Comparison of ENCODE assay signal across 1 cellular context in genomic region chr20:33686008-33686983, GRCh38.
TF ChIP-seq lines count a peak whose summit lies in the region.

TSS of gene E2F1 (minus strand) at chr20:33686385. CDS start at chr20:33686264, 121 bp downstream.

TF ChIP-seq in HepG2, 621 proteins besides CTCF, POLR2A, EP300 and RAD21 (continued from another document and continues in another):
- TF ChIP-seq DRAP1 (CRISPR knock-in tag; IDR thresholded peaks at IDR 0.05): peak; percentile 89
- TF ChIP-seq STAT6 (CRISPR knock-in tag; IDR thresholded peaks at IDR 0.05; ENCODE audit: borderline replicate concordance): peak; percentile 53; the same call in 1 of the 2 replicates
- peak; percentile 79 for TF ChIP-seq GATAD1 (CRISPR knock-in tag; IDR thresholded peaks at IDR 0.05)
- TF ChIP-seq HMG20A (CRISPR knock-in tag; IDR thresholded peaks at IDR 0.05; ENCODE audit: borderline replicate concordance): no peak
- TF ChIP-seq SAFB2 (CRISPR knock-in tag; IDR thresholded peaks at IDR 0.05; ENCODE audit: borderline replicate concordance, low read depth): no peak; the same call in 1 of the 2 replicates
- no peak for TF ChIP-seq TIGD3 (CRISPR knock-in tag; IDR thresholded peaks at IDR 0.05; ENCODE audit: borderline replicate concordance)
- no peak for TF ChIP-seq ZNF577 (CRISPR knock-in tag; IDR thresholded peaks at IDR 0.05; ENCODE audit: borderline replicate concordance, low read depth)
- TF ChIP-seq KMT2A (CRISPR knock-in tag; IDR thresholded peaks at IDR 0.05): peak; percentile 73
- no peak for TF ChIP-seq KDM6A (CRISPR knock-in tag; IDR thresholded peaks at IDR 0.05; ENCODE audit: low read depth)
- peak; percentile 63; the same call in 1 of the 2 replicates for TF ChIP-seq MTF1 (CRISPR knock-in tag; IDR thresholded peaks at IDR 0.05)
- TF ChIP-seq NBN (conservative IDR thresholded peaks at IDR 0.05): no peak
- peak; percentile 88 for TF ChIP-seq YEATS2 (CRISPR knock-in tag; IDR thresholded peaks at IDR 0.05; ENCODE audit: borderline replicate concordance)
- TF ChIP-seq ZNF317 (CRISPR knock-in tag; IDR thresholded peaks at IDR 0.05): peak; percentile 20; the same call in 1 of the 2 replicates
- peak; percentile 50; the same call in 1 of the 2 replicates for TF ChIP-seq ZNF598 (CRISPR knock-in tag; IDR thresholded peaks at IDR 0.05; ENCODE audit: borderline replicate concordance)
- TF ChIP-seq BCLAF1 (IDR thresholded peaks at IDR 0.05): no peak
- no peak for TF ChIP-seq ELK4 (CRISPR knock-in tag; IDR thresholded peaks at IDR 0.05; ENCODE audit: borderline replicate concordance)
- TF ChIP-seq EED (CRISPR knock-in tag; IDR thresholded peaks at IDR 0.05): peak; percentile 81; the same call in 1 of the 2 replicates
- peak; percentile 56 for TF ChIP-seq PAXIP1 (CRISPR knock-in tag; conservative IDR thresholded peaks at IDR 0.05)
- no peak for TF ChIP-seq THAP8 (CRISPR knock-in tag; IDR thresholded peaks at IDR 0.05; ENCODE audit: borderline replicate concordance)
- peak; percentile 35 for TF ChIP-seq ZMYM3 (CRISPR knock-in tag; IDR thresholded peaks at IDR 0.05)
- peak; percentile 98 for TF ChIP-seq ZNF878 (CRISPR knock-in tag; IDR thresholded peaks at IDR 0.05)
- TF ChIP-seq ZBTB21 (CRISPR knock-in tag; IDR thresholded peaks at IDR 0.05): 0 out of 2 replicates have a peak, but pooled peaks have one; percentile 24
- TF ChIP-seq ZNF747 (CRISPR knock-in tag; IDR thresholded peaks at IDR 0.05; ENCODE audit: borderline replicate concordance): peak; percentile 87; the same call in 1 of the 2 replicates
- no peak for TF ChIP-seq NFE2L2 (IDR thresholded peaks at IDR 0.05; ENCODE audit: low read length)
- no peak for TF ChIP-seq ZNF512B (CRISPR knock-in tag; IDR thresholded peaks at IDR 0.05; ENCODE audit: borderline replicate concordance)
- no peak for TF ChIP-seq ZNF660 (CRISPR knock-in tag; IDR thresholded peaks at IDR 0.05; ENCODE audit: borderline replicate concordance, low read depth)
- no peak for TF ChIP-seq SSRP1 (CRISPR knock-in tag; IDR thresholded peaks at IDR 0.05)
- peak; percentile 82; the same call in 1 of the 2 replicates for TF ChIP-seq RELA (CRISPR knock-in tag; IDR thresholded peaks at IDR 0.05)
- no peak for TF ChIP-seq ZKSCAN1 (IDR thresholded peaks at IDR 0.05; ENCODE audit: low read length)
- peak; percentile 93 for TF ChIP-seq ZNF776 (CRISPR knock-in tag; IDR thresholded peaks at IDR 0.05)
- peak; percentile 91 for TF ChIP-seq ZBTB43 (CRISPR knock-in tag; conservative IDR thresholded peaks at IDR 0.05)
- peak; percentile 60; the same call in 1 of the 2 replicates for TF ChIP-seq ZNF567 (CRISPR knock-in tag; IDR thresholded peaks at IDR 0.05; ENCODE audit: borderline replicate concordance)
- TF ChIP-seq MXI1 (IDR thresholded peaks at IDR 0.05; ENCODE audit: borderline replicate concordance, low read depth, low read length): peak; percentile 86
- TF ChIP-seq ZNF766 (CRISPR knock-in tag; IDR thresholded peaks at IDR 0.05; ENCODE audit: borderline replicate concordance): peak; percentile 83
- TF ChIP-seq RFX1 (IDR thresholded peaks at IDR 0.05): no peak
- no peak for TF ChIP-seq TBL1XR1 (IDR thresholded peaks at IDR 0.05; ENCODE audit: borderline replicate concordance, low read length, partially characterized antibody)
- peak; percentile 99 for TF ChIP-seq ZFP36L1 (CRISPR knock-in tag; IDR thresholded peaks at IDR 0.05)
- no peak for TF ChIP-seq ASH2L (IDR thresholded peaks at IDR 0.05; ENCODE audit: insufficient read length, low read depth, low read length)
- peak; percentile 33; the same call in 1 of the 2 replicates for TF ChIP-seq DMAP1 (CRISPR knock-in tag; IDR thresholded peaks at IDR 0.05)
- TF ChIP-seq ZNF264 (CRISPR knock-in tag; IDR thresholded peaks at IDR 0.05): peak; percentile 58; the same call in 1 of the 2 replicates
- peak; percentile 76; the same call in 1 of the 2 replicates for TF ChIP-seq ZNF761 (CRISPR knock-in tag; conservative IDR thresholded peaks at IDR 0.05)
- peak; percentile 87 for TF ChIP-seq GFI1 (CRISPR knock-in tag; IDR thresholded peaks at IDR 0.05; ENCODE audit: borderline replicate concordance)
- TF ChIP-seq ZMYM4 (CRISPR knock-in tag; IDR thresholded peaks at IDR 0.05): peak; percentile 83
- peak; percentile 85 for TF ChIP-seq ZNF562 (CRISPR knock-in tag; IDR thresholded peaks at IDR 0.05; ENCODE audit: borderline replicate concordance)
- peak; percentile 69 for TF ChIP-seq YY1 (IDR thresholded peaks at IDR 0.05; ENCODE audit: insufficient read depth, insufficient replicate concordance, low read depth, low read length)
- peak; percentile 87 for TF ChIP-seq SIN3B (IDR thresholded peaks at IDR 0.05; ENCODE audit: low read length)
- TF ChIP-seq POLR2G (IDR thresholded peaks at IDR 0.05; ENCODE audit: low read depth, low read length): peak; percentile 26; the same call in 1 of the 2 replicates
- TF ChIP-seq ZNF17 (CRISPR knock-in tag; IDR thresholded peaks at IDR 0.05): no peak
